Comparison of ENCODE assay signal across 11 cellular contexts in the genomic region with DNA sequence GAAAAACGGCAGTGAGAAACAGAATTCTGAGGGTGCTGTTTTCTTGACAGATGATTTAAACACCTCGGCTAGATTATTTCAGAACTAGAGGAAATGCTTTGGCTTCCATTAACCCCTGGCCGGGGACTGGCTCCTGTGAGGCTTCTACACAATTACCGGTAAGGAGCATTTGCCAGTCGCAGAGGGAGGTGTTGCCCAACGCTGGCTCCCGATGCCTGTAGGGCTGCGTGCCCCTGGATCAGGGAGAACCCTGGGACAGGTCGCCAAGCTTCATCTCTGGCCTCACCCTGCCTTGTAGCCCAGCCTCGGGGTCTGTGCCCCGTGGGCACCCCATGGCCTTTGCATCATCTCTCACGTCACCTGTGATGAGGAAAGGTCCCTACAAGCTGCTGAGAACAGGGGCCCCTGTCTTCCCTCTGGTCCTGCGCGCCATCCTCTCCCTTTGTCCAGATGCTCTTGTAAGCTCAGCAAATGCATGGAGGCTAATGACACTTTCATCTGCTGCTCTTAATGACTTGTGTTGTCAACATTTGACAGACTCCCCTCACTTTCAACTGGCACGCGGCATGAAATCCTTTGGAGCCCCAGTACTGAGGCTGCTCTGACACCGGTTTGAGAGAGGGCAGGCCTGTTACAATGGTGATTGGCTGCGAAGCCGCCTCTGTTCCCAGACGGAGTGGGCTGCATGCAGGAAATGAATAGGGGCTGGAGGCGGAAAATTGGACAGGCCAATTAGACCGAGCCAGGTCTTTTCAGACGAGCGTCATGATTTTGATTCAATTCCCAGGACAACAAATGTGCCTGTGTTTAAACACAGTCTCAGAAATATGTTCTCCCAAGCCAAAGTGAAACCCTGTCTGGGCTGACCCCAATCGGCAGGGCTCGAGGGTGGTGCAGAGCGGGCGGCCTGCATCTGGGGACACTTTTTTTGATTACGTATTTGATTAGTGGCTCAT.
DNase-seq lines count a peak whose midpoint lies in the region; ATAC-seq and TF ChIP-seq lines count a peak whose summit lies in the region.
"Had no signal": no experiment of that assay in that cellular context is flagged by ENCODE, and none has a peak within 500 bp of the region (broad histone marks: within the 10 kb centered on the region; RNA-seq: fewer than 3 reads in every experiment).

No MANE protein-coding gene starts in this region.

- peaks cover 15% of the 10 kb centered on the region for H3K27me3 Mint-ChIP-seq in activated naive CD4-positive, alpha-beta T cell treated with anti-CD3 and anti-CD28 coated beads, Interleukin-2, amount 10 ng/mL, durations not matched to agents 7 days and 5 days
- H3K27me3 Mint-ChIP-seq in activated naive CD4-positive, alpha-beta T cell treated with anti-CD3 and anti-CD28 coated beads for 36 hours (ENCODE audit: low read depth) = no peaks in the 10 kb centered on the region

- TF ChIP-seq EP300 in gastroesophageal sphincter (IDR thresholded peaks at IDR 0.05) = no peak

- H3K4me1 Mint-ChIP-seq in activated naive CD4-positive, alpha-beta T cell treated with anti-CD3 and anti-CD28 coated beads, Interleukin-2, amount 10 ng/mL, durations not matched to agents 7 days and 5 days = no peaks in the 10 kb centered on the region
- H3K4me1 Mint-ChIP-seq in activated naive CD4-positive, alpha-beta T cell treated with anti-CD3 and anti-CD28 coated beads for 36 hours (ENCODE audit: low read depth) = no peaks in the 10 kb centered on the region

- H3K9me3 Mint-ChIP-seq in activated naive CD4-positive, alpha-beta T cell treated with anti-CD3 and anti-CD28 coated beads, Interleukin-2, amount 10 ng/mL, durations not matched to agents 7 days and 5 days = no peaks in the 10 kb centered on the region
- no peaks in the 10 kb centered on the region for H3K9me3 Mint-ChIP-seq in activated naive CD4-positive, alpha-beta T cell treated with anti-CD3 and anti-CD28 coated beads for 36 hours

- CTCF ChIA-PET in activated naive CD4-positive, alpha-beta T cell treated with anti-CD3 and anti-CD28 coated beads, Interleukin-2, amount 10 ng/mL, durations not matched to agents 7 days and 5 days (lab: Charles Lee) = no interaction called here
- CTCF ChIA-PET in activated naive CD4-positive, alpha-beta T cell treated with anti-CD3 and anti-CD28 coated beads for 36 hours (lab: Charles Lee) = interaction anchor here (0.5 kb wide), 1 partner anchor 351 kb away, joined by 3 read pairs; no protein-coding TSS in a partner anchor

- intact Hi-C loops in activated naive CD4-positive, alpha-beta T cell treated with anti-CD3 and anti-CD28 coated beads for 36 hours (cut with micrococcal nuclease) = no loop called here

- 42 to 51% methylated on average over 12 to 26 of the region's 29 CpGs for WGBS in gastroesophageal sphincter (ENCODE audit: low coverage in 1 of 2), 2 donors

- DNase-seq in activated naive CD4-positive, alpha-beta T cell treated with anti-CD3 and anti-CD28 coated beads, Interleukin-2, amount 10 ng/mL, durations not matched to agents 7 days and 5 days = peak; percentile 16
- DNase-seq in activated naive CD4-positive, alpha-beta T cell treated with anti-CD3 and anti-CD28 coated beads for 36 hours = no peak
- DNase-seq in nucleus accumbens (lab: John Stamatoyannopoulos, UW) (peak in 44 of 56 donors; percentile 4 to 74 (median 36)), ureter (ENCODE audit: low spot score) (peak; percentile 40)
- DNase-seq in stimulated activated CD4-positive, alpha-beta T cell treated with anti-CD3 and anti-CD28 coated beads, Interleukin-2, amount 100 ng/mL, for 48 hours = no peak
- DNase-seq: ACHN, NCI-H1105 treated with DMSO at 0.1 percent for 48 hours had no signal

- H3K4me1 ChIP-seq in gastroesophageal sphincter = peaks cover 0 to 22% (median 4%) of the 10 kb centered on the region in 3 donors

- H3K36me3 ChIP-seq in gastroesophageal sphincter = no peaks in the 10 kb centered on the region

- no peak overlapping the region for H3K27ac Mint-ChIP-seq in activated naive CD4-positive, alpha-beta T cell treated with anti-CD3 and anti-CD28 coated beads, Interleukin-2, amount 10 ng/mL, durations not matched to agents 7 days and 5 days
- H3K27ac Mint-ChIP-seq in activated naive CD4-positive, alpha-beta T cell treated with anti-CD3 and anti-CD28 coated beads for 36 hours = no peak overlapping the region

- no peak overlapping the region for H3K4me3 Mint-ChIP-seq in activated naive CD4-positive, alpha-beta T cell treated with anti-CD3 and anti-CD28 coated beads, Interleukin-2, amount 10 ng/mL, durations not matched to agents 7 days and 5 days
- H3K4me3 Mint-ChIP-seq in activated naive CD4-positive, alpha-beta T cell treated with anti-CD3 and anti-CD28 coated beads for 36 hours = no peak overlapping the region

- ATAC-seq in gastroesophageal sphincter = peak; percentile 80
- ATAC-seq in HG03108 (IDR thresholded peaks at IDR 0.05; ENCODE audit: unreplicated experiment) = no peak
- no peak for ATAC-seq in GM19023 (IDR thresholded peaks at IDR 0.05; ENCODE audit: unreplicated experiment)
- ATAC-seq: HCT116 had no signal

- H3K36me3 Mint-ChIP-seq in activated naive CD4-positive, alpha-beta T cell treated with anti-CD3 and anti-CD28 coated beads, Interleukin-2, amount 10 ng/mL, durations not matched to agents 7 days and 5 days = no peaks in the 10 kb centered on the region
- peaks cover 2% of the 10 kb centered on the region for H3K36me3 Mint-ChIP-seq in activated naive CD4-positive, alpha-beta T cell treated with anti-CD3 and anti-CD28 coated beads for 36 hours (ENCODE audit: low read depth)

- H3K27ac ChIP-seq in gastroesophageal sphincter = peak overlapping the region in 3 of 4 donors; percentile 62 to 73 (median 70)

- no peak for TF ChIP-seq POLR2A in gastroesophageal sphincter (IDR thresholded peaks at IDR 0.05)

- no peaks in the 10 kb centered on the region for H3K9me3 ChIP-seq in gastroesophageal sphincter

- H3K27me3 ChIP-seq in gastroesophageal sphincter = peaks cover 12% of the 10 kb centered on the region

- peak overlapping the region in 1 of 2 donors; percentile 4 for H3K4me3 ChIP-seq in gastroesophageal sphincter

- no peak for TF ChIP-seq CTCF in gastroesophageal sphincter (IDR thresholded peaks at IDR 0.05)

Comparison
In these comparisons a context has a peak if more than half of its experiments do, and no peak if none do; other contexts are left out.
1. DNase-seq: peak in activated naive CD4-positive, alpha-beta T cell treated with anti-CD3 and anti-CD28 coated beads, Interleukin-2, amount 10 ng/mL, durations not matched to agents 7 days and 5 days (single experiment), nucleus accumbens (44 of 56) and ureter (single experiment); none in activated naive CD4-positive, alpha-beta T cell treated with anti-CD3 and anti-CD28 coated beads for 36 hours (single experiment) and stimulated activated CD4-positive, alpha-beta T cell treated with anti-CD3 and anti-CD28 coated beads, Interleukin-2, amount 100 ng/mL, for 48 hours (0 of 2).